Comparison of ENCODE assay signal across 33 cellular contexts in genomic region chr16:83915081-83915480, GRCh38. TPM values are rescaled to one million over a fixed set of nuclear protein-coding genes. Genes with fewer than 3 reads are reported as not detected.
"Had no signal": no experiment of that assay in that cellular context is flagged by ENCODE, and none has a peak within 500 bp of the region (broad histone marks: within the 10 kb centered on the region; RNA-seq: fewer than 3 reads in every experiment).

No MANE protein-coding gene starts in this region.

- H3K27ac Mint-ChIP-seq: activated CD4-positive, alpha-beta T cell treated with anti-CD3 and anti-CD28 coated beads, Interleukin-2, amount 10 ng/mL, durations not matched to agents 7 days and 5 days; activated CD8-positive, alpha-beta T cell treated with anti-CD3 and anti-CD28 coated beads, Interleukin-2, amount 10 ng/mL, durations not matched to agents 7 days and 5 days; activated naive CD4-positive, alpha-beta T cell treated with anti-CD3 and anti-CD28 coated beads for 36 hours; activated naive CD4-positive, alpha-beta T cell treated with anti-CD3 and anti-CD28 coated beads, Interleukin-2, amount 50 U/mL, for 72 hours; activated T-cell treated with anti-CD3 and anti-CD28 coated beads, Interleukin-2, amount 50 U/mL, for 24 hours; activated T-helper 2 cell treated with anti-CD3 and anti-CD28 coated beads, Interferon-gamma antibody, Interleukin-2, Interleukin-4, amounts not matched to agents 10 μg/mL and 5 μg/mL and 100 μg/mL, durations not matched to agents 14 hours and 24 hours and 36 hours had no signal

- H3K9me3 Mint-ChIP-seq: activated naive CD4-positive, alpha-beta T cell treated with anti-CD3 and anti-CD28 coated beads for 36 hours; activated T-cell treated with anti-CD3 and anti-CD28 coated beads, Interleukin-2, amount 50 U/mL, for 24 hours had no signal

- H3K4me3 ChIP-seq: adrenal gland, SJCRH30, SK-N-MC had no signal

- H3K27me3 ChIP-seq: adrenal gland, SJCRH30 had no signal

- H3K27ac ChIP-seq: adrenal gland, SJCRH30, SK-N-MC, WERI-Rb-1 had no signal

- ATAC-seq: activated CD8-positive, alpha-beta T cell treated with anti-CD3 and anti-CD28 coated beads, Interleukin-2, amount 10 ng/mL, durations not matched to agents 7 days and 5 days; activated naive CD4-positive, alpha-beta T cell treated with anti-CD3 and anti-CD28 coated beads, Interleukin-2, amount 50 U/mL, for 72 hours; Panc1 had no signal

- DNase-seq: activated CD4-positive, alpha-beta T cell treated with anti-CD3 and anti-CD28 coated beads for 1 hour; activated CD4-positive, alpha-beta T cell treated with anti-CD3 and anti-CD28 coated beads, Interleukin-2, amount 10 ng/mL, durations not matched to agents 7 days and 5 days; activated CD4-positive, alpha-beta T cell treated with anti-CD3 and anti-CD28 coated beads, Interleukin-2, amount 50 U/mL, for 48 hours; activated CD4-positive, CD25-positive, alpha-beta regulatory T cell; activated CD8-positive, alpha-beta T cell treated with anti-CD3 and anti-CD28 coated beads, Interleukin-2, amount 10 ng/mL, durations not matched to agents 7 days and 5 days; activated gamma-delta T cell; activated naive CD4-positive, alpha-beta T cell treated with anti-CD3 and anti-CD28 coated beads for 36 hours; activated T-cell treated with anti-CD3 and anti-CD28 coated beads, Interleukin-2, amount 50 U/mL, for 24 hours; adrenal gland; cerebellar nuclear complex; Karpas-422; NCI-H1105; NCI-H1417 treated with DMSO at 0.1 percent for 48 hours; NCI-H187 treated with DMSO at 0.1 percent for 48 hours; NCI-H2081; NCI-H226; NCI-H446 treated with DMSO at 0.1 percent for 48 hours; NCI-H524; NCI-H69; NCI-H82; SHP77; SJCRH30; T1000; WERI-Rb-1 had no signal

- H3K36me3 ChIP-seq: SJCRH30, WERI-Rb-1 had no signal

- H3K4me1 Mint-ChIP-seq: activated CD4-positive, alpha-beta T cell treated with anti-CD3 and anti-CD28 coated beads, Interleukin-2, amount 10 ng/mL, durations not matched to agents 7 days and 5 days had no signal

- H3K27me3 Mint-ChIP-seq: activated CD4-positive, alpha-beta T cell treated with anti-CD3 and anti-CD28 coated beads, Interleukin-2, amount 10 ng/mL, durations not matched to agents 7 days and 5 days; activated T-cell treated with anti-CD3 and anti-CD28 coated beads, Interleukin-2, amount 50 U/mL, for 24 hours had no signal

- H3K4me3 Mint-ChIP-seq: activated CD4-positive, alpha-beta T cell treated with anti-CD3 and anti-CD28 coated beads, Interleukin-2, amount 10 ng/mL, durations not matched to agents 7 days and 5 days; activated CD8-positive, alpha-beta T cell treated with anti-CD3 and anti-CD28 coated beads, Interleukin-2, amount 10 ng/mL, durations not matched to agents 7 days and 5 days; activated naive CD4-positive, alpha-beta T cell treated with anti-CD3 and anti-CD28 coated beads for 36 hours; activated T-cell treated with anti-CD3 and anti-CD28 coated beads, Interleukin-2, amount 50 U/mL, for 24 hours; brain had no signal

- H3K4me1 ChIP-seq: adrenal gland had no signal

- H3K9me3 ChIP-seq: adrenal gland, SJCRH30 had no signal

RNA-seq across cellular contexts. Expression of gene NECAB2, which starts 53.0 kb away (rescaled TPM):
- total RNA-seq: activated CD4-positive, alpha-beta T cell treated with anti-CD3 and anti-CD28 coated beads, Interleukin-2, amount 10 ng/mL, durations not matched to agents 7 days and 5 days; activated CD8-positive, alpha-beta T cell treated with anti-CD3 and anti-CD28 coated beads, Interleukin-2, amount 10 ng/mL, durations not matched to agents 7 days and 5 days; activated naive CD4-positive, alpha-beta T cell treated with anti-CD3 and anti-CD28 coated beads for 36 hours; activated naive CD4-positive, alpha-beta T cell treated with anti-CD3 and anti-CD28 coated beads, Interleukin-2, amount 50 U/mL, for 72 hours; activated T-helper 2 cell treated with anti-CD3 and anti-CD28 coated beads, Interferon-gamma antibody, Interleukin-2, Interleukin-4, amounts not matched to agents 10 μg/mL and 5 μg/mL and 100 μg/mL, durations not matched to agents 14 hours and 24 hours and 36 hours; bronchial epithelial cell; RPMI7951; T-helper 1 cell treated with Interleukin-12 subunit alpha and Interleukin-12 subunit beta and Interleukin-4 antibody, amounts not matched to agents 30 ng/mL and 1 ng/mL, for 36 hours; T-helper 2 cell treated with Interferon-gamma antibody and Interleukin-4, amounts not matched to agents 100 ng/mL and 5 ng/mL, for 36 hours had no signal
